1 cellular context compared by ENCODE assay signal in genomic region chr4:119197772-119198212, GRCh38.
TF ChIP-seq lines count a peak whose summit lies in the region.

No MANE protein-coding gene starts in this region.

TF ChIP-seq in HepG2, 621 proteins besides CTCF, POLR2A, EP300 and RAD21 (continued from another document and continues in another):
- TF ChIP-seq AFF4 (CRISPR knock-in tag; IDR thresholded peaks at IDR 0.05), result 0 out of 2 replicates have a peak, but pooled peaks have one; percentile 25
- TF ChIP-seq AHR (CRISPR knock-in tag; IDR thresholded peaks at IDR 0.05), result 0 out of 2 replicates have a peak, but pooled peaks have one; percentile 23
- TF ChIP-seq THAP11 (CRISPR knock-in tag; IDR thresholded peaks at IDR 0.05), result peak; percentile 60
- 0 out of 2 replicates have a peak, but pooled peaks have one; percentile 25 for TF ChIP-seq RFXAP (CRISPR knock-in tag; IDR thresholded peaks at IDR 0.05; ENCODE audit: borderline replicate concordance)
- TF ChIP-seq U2AF2 (IDR thresholded peaks at IDR 0.05; ENCODE audit: low read depth, low read length), result no peak
- no peak for TF ChIP-seq RNF219 (CRISPR knock-in tag; IDR thresholded peaks at IDR 0.05)
- 0 out of 2 replicates have a peak, but pooled peaks have one; percentile 20 for TF ChIP-seq JUND (CRISPR knock-in tag; IDR thresholded peaks at IDR 0.05)
- no peak for TF ChIP-seq ZNF567 (CRISPR knock-in tag; IDR thresholded peaks at IDR 0.05; ENCODE audit: borderline replicate concordance)
- no peak for TF ChIP-seq TBL1XR1 (IDR thresholded peaks at IDR 0.05; ENCODE audit: borderline replicate concordance, low read length, partially characterized antibody)
- no peak for TF ChIP-seq ZNF572 (CRISPR knock-in tag; IDR thresholded peaks at IDR 0.05)
- TF ChIP-seq ZNF232 (CRISPR knock-in tag; IDR thresholded peaks at IDR 0.05; ENCODE audit: borderline replicate concordance), result no peak
- peak; percentile 41; the same call in 1 of the 2 replicates for TF ChIP-seq POLR2G (IDR thresholded peaks at IDR 0.05; ENCODE audit: low read depth, low read length)
- TF ChIP-seq HMG20A (CRISPR knock-in tag; IDR thresholded peaks at IDR 0.05; ENCODE audit: borderline replicate concordance), result 0 out of 2 replicates have a peak, but pooled peaks have one; percentile 20
- TF ChIP-seq ZNF501 (CRISPR knock-in tag; IDR thresholded peaks at IDR 0.05), result 0 out of 2 replicates have a peak, but pooled peaks have one; percentile 39
- no peak for TF ChIP-seq STAT6 (CRISPR knock-in tag; IDR thresholded peaks at IDR 0.05; ENCODE audit: borderline replicate concordance)
- peak; percentile 57; the same call in 1 of the 2 replicates for TF ChIP-seq SALL1 (CRISPR knock-in tag; IDR thresholded peaks at IDR 0.05)
- 0 out of 2 replicates have a peak, but pooled peaks have one; percentile 36 for TF ChIP-seq EZH2 (conservative IDR thresholded peaks at IDR 0.05; ENCODE audit: low read depth, low read length)
- TF ChIP-seq ZNF24 (IDR thresholded peaks at IDR 0.05), result no peak
- no peak for TF ChIP-seq KAT7 (CRISPR knock-in tag; IDR thresholded peaks at IDR 0.05; ENCODE audit: borderline replicate concordance)
- no peak for TF ChIP-seq ZNF335 (CRISPR knock-in tag; IDR thresholded peaks at IDR 0.05)
- no peak; the same call in 1 of the 2 replicates for TF ChIP-seq ZSCAN9 (CRISPR knock-in tag; IDR thresholded peaks at IDR 0.05; ENCODE audit: borderline replicate concordance)
- no peak for TF ChIP-seq ZNF362 (CRISPR knock-in tag; IDR thresholded peaks at IDR 0.05; ENCODE audit: borderline replicate concordance)
- peak; percentile 25; the same call in 1 of the 2 replicates for TF ChIP-seq KDM2A (CRISPR knock-in tag; IDR thresholded peaks at IDR 0.05; ENCODE audit: borderline replicate concordance, low read depth)
- no peak for TF ChIP-seq TGIF2 (CRISPR knock-in tag; IDR thresholded peaks at IDR 0.05)
- TF ChIP-seq ZNF644 (CRISPR knock-in tag; IDR thresholded peaks at IDR 0.05; ENCODE audit: low read depth), result peak; percentile 61; the same call in 1 of the 2 replicates
- peak; percentile 77; the same call in 1 of the 2 replicates for TF ChIP-seq POGZ (CRISPR knock-in tag; IDR thresholded peaks at IDR 0.05)
- no peak for TF ChIP-seq ZNF772 (CRISPR knock-in tag; IDR thresholded peaks at IDR 0.05)
- no peak for TF ChIP-seq ARNT2 (CRISPR knock-in tag; IDR thresholded peaks at IDR 0.05; ENCODE audit: low read depth)
- TF ChIP-seq FOXA3 (CRISPR knock-in tag; IDR thresholded peaks at IDR 0.05), result peak; percentile 53
- no peak for TF ChIP-seq ZXDC (CRISPR knock-in tag; IDR thresholded peaks at IDR 0.05)
- TF ChIP-seq ZNF451 (CRISPR knock-in tag; IDR thresholded peaks at IDR 0.05), result no peak
- TF ChIP-seq HBP1 (CRISPR knock-in tag; IDR thresholded peaks at IDR 0.05; ENCODE audit: low read depth), result no peak
- no peak for TF ChIP-seq ZNF510 (CRISPR knock-in tag; IDR thresholded peaks at IDR 0.05; ENCODE audit: low read depth)
- TF ChIP-seq JUNB (CRISPR knock-in tag; IDR thresholded peaks at IDR 0.05; ENCODE audit: borderline replicate concordance), result no peak
- TF ChIP-seq ZBTB1 (CRISPR knock-in tag; IDR thresholded peaks at IDR 0.05; ENCODE audit: borderline replicate concordance), result no peak
- no peak for TF ChIP-seq ZNF839 (CRISPR knock-in tag; IDR thresholded peaks at IDR 0.05; ENCODE audit: borderline replicate concordance)
- peak; percentile 68 for TF ChIP-seq LCORL (IDR thresholded peaks at IDR 0.05)
- no peak for TF ChIP-seq LCORL (CRISPR knock-in tag; IDR thresholded peaks at IDR 0.05)
